ENCODE assay signal across 1 cellular context in the genomic region with DNA sequence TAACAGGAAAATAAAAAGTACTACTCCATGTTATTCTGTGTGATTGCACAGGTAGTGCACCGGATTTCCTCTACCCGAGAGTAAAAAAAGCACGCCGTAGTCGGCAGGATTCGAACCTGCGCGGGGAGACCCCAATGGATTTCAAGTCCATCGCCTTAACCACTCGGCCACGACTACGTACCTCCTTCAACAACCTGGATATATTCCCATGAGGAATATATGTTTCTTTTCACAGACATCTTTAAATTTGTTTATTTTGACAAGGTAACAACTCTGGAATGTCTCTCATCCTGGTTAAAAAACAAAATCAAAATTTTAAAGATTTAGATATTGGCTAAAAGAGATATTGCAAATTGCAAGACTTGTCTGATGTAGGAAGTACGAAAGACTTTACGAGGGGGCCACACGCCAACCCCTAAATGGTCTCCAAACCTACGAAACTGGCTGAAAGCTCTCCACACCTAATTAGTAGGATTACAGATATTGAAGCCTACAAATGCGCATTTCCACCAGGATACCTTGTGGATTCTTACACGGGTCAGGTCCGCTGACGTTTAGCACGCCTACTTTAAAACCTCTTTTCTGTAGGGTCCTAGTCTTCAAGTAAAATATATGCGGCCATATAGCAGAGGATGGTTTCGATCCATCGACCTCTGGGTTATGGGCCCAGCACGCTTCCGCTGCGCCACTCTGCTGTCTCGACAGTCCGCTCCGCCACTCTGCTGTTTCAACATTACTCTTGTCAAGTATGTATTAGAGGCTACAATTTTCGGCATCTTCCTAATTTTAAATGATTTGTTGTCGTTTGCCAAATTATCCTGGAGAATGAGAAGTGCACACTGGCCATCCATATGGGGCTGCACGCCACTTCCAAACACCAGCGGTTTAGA.
TF ChIP-seq lines count a peak whose summit lies in the region.

No MANE protein-coding gene starts in this region.

TF ChIP-seq in HEK293, 187 proteins besides CTCF, POLR2A, EP300 and RAD21 (continued from another document and continues in another):
- TF ChIP-seq, protein P1, sequence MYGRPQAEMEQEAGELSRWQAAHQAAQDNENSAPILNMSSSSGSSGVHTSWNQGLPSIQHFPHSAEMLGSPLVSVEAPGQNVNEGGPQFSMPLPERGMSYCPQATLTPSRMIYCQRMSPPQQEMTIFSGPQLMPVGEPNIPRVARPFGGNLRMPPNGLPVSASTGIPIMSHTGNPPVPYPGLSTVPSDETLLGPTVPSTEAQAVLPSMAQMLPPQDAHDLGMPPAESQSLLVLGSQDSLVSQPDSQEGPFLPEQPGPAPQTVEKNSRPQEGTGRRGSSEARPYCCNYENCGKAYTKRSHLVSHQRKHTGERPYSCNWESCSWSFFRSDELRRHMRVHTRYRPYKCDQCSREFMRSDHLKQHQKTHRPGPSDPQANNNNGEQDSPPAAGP (tag by site-specific recombination; IDR thresholded peaks at IDR 0.05) = peak; percentile 58; the same call in 1 of the 2 replicates
- TF ChIP-seq WT1 (tag by site-specific recombination; IDR thresholded peaks at IDR 0.05) (peak; percentile 57), ZNF223 (tag by site-specific recombination; IDR thresholded peaks at IDR 0.05) (no peak), ZNF473 (tag by site-specific recombination; IDR thresholded peaks at IDR 0.05) (no peak), ZNF514 (tag by site-specific recombination; IDR thresholded peaks at IDR 0.05) (no peak), ZXDB (tag by site-specific recombination; IDR thresholded peaks at IDR 0.05) (peak; percentile 55), SCRT2 (tag by site-specific recombination; IDR thresholded peaks at IDR 0.05) (0 out of 2 replicates have a peak, but pooled peaks have one; percentile 20), ZNF114 (tag by site-specific recombination; IDR thresholded peaks at IDR 0.05) (no peak), SETDB1 (IDR thresholded peaks at IDR 0.05; ENCODE audit: insufficient read length, low read length) (no peak), HOXC10 (CRISPR knock-in tag; IDR thresholded peaks at IDR 0.05) (no peak), ZNF121 (tag by site-specific recombination; IDR thresholded peaks at IDR 0.05) (no peak), ZSCAN16 (tag by site-specific recombination; IDR thresholded peaks at IDR 0.05) (peak; percentile 67; the same call in 1 of the 2 replicates), ZNF404 (tag by site-specific recombination; IDR thresholded peaks at IDR 0.05) (no peak), BCL11A (tag by site-specific recombination; IDR thresholded peaks at IDR 0.05; ENCODE audit: low read depth) (peak; percentile 94), GLI4 (tag by site-specific recombination; IDR thresholded peaks at IDR 0.05) (no peak; the same call in 1 of the 2 replicates), ZNF311 (tag by site-specific recombination; IDR thresholded peaks at IDR 0.05; ENCODE audit: borderline replicate concordance) (no peak), ZNF239 (tag by site-specific recombination; IDR thresholded peaks at IDR 0.05) (no peak), ZNF707 (tag by site-specific recombination; IDR thresholded peaks at IDR 0.05) (no peak), ZNF174 (tag by site-specific recombination; IDR thresholded peaks at IDR 0.05) (no peak), ZNF837 (tag by site-specific recombination; IDR thresholded peaks at IDR 0.05) (no peak), MEIS1 (CRISPR knock-in tag; IDR thresholded peaks at IDR 0.05; ENCODE audit: borderline replicate concordance) (no peak), ZNF521 (tag by site-specific recombination; IDR thresholded peaks at IDR 0.05) (no peak), ZNF585B (tag by site-specific recombination; IDR thresholded peaks at IDR 0.05) (no peak), ZNF140 (tag by site-specific recombination; IDR thresholded peaks at IDR 0.05) (no peak), ZBTB20 (tag by site-specific recombination; IDR thresholded peaks at IDR 0.05) (no peak), ZNF211 (tag by site-specific recombination; IDR thresholded peaks at IDR 0.05; ENCODE audit: low read depth) (no peak), ZNF341 (tag by site-specific recombination; IDR thresholded peaks at IDR 0.05; ENCODE audit: low read depth) (0 out of 2 replicates have a peak, but pooled peaks have one; percentile 29), ZNF112 (tag by site-specific recombination; IDR thresholded peaks at IDR 0.05) (no peak), ZNF221 (tag by site-specific recombination; IDR thresholded peaks at IDR 0.05; ENCODE audit: borderline replicate concordance) (0 out of 2 replicates have a peak, but pooled peaks have one; percentile 42), ZNF660 (tag by site-specific recombination; IDR thresholded peaks at IDR 0.05) (peak; percentile 76), ZFP37 (tag by site-specific recombination; IDR thresholded peaks at IDR 0.05) (peak; percentile 27; the same call in 1 of the 2 replicates), SALL2 (tag by site-specific recombination; IDR thresholded peaks at IDR 0.05; ENCODE audit: borderline replicate concordance) (no peak), GLIS1 (tag by site-specific recombination; IDR thresholded peaks at IDR 0.05) (no peak), KLF16 (tag by site-specific recombination; IDR thresholded peaks at IDR 0.05) (no peak), KLF10 (tag by site-specific recombination; IDR thresholded peaks at IDR 0.05) (peak; percentile 34; the same call in 1 of the 2 replicates), ZNF600 (tag by site-specific recombination; IDR thresholded peaks at IDR 0.05) (peak; percentile 57; the same call in 1 of the 2 replicates), ZFP3 (tag by site-specific recombination; IDR thresholded peaks at IDR 0.05; ENCODE audit: low read depth) (no peak), ZNF768 (tag by site-specific recombination; IDR thresholded peaks at IDR 0.05) (0 out of 2 replicates have a peak, but pooled peaks have one; percentile 25)
- TF ChIP-seq, protein P2, sequence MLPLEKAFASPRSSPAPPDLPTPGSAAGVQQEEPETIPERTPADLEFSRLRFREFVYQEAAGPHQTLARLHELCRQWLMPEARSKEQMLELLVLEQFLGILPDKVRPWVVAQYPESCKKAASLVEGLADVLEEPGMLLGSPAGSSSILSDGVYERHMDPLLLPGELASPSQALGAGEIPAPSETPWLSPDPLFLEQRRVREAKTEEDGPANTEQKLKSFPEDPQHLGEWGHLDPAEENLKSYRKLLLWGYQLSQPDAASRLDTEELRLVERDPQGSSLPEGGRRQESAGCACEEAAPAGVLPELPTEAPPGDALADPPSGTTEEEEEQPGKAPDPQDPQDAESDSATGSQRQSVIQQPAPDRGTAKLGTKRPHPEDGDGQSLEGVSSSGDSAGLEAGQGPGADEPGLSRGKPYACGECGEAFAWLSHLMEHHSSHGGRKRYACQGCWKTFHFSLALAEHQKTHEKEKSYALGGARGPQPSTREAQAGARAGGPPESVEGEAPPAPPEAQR (tag by site-specific recombination; IDR thresholded peaks at IDR 0.05) = 0 out of 2 replicates have a peak, but pooled peaks have one; percentile 27
- TF ChIP-seq, protein P3, sequence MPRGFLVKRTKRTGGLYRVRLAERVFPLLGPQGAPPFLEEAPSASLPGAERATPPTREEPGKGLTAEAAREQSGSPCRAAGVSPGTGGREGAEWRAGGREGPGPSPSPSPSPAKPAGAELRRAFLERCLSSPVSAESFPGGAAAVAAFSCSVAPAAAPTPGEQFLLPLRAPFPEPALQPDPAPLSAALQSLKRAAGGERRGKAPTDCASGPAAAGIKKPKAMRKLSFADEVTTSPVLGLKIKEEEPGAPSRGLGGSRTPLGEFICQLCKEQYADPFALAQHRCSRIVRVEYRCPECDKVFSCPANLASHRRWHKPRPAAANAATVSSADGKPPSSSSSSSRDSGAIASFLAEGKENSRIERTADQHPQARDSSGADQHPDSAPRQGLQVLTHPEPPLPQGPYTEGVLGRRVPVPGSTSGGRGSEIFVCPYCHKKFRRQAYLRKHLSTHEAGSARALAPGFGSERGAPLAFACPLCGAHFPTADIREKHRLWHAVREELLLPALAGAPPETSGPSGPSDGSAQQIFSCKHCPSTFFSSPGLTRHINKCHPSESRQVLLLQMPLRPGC (tag by site-specific recombination; IDR thresholded peaks at IDR 0.05) = 0 out of 2 replicates have a peak, but pooled peaks have one; percentile 44
- TF ChIP-seq, protein P4, sequence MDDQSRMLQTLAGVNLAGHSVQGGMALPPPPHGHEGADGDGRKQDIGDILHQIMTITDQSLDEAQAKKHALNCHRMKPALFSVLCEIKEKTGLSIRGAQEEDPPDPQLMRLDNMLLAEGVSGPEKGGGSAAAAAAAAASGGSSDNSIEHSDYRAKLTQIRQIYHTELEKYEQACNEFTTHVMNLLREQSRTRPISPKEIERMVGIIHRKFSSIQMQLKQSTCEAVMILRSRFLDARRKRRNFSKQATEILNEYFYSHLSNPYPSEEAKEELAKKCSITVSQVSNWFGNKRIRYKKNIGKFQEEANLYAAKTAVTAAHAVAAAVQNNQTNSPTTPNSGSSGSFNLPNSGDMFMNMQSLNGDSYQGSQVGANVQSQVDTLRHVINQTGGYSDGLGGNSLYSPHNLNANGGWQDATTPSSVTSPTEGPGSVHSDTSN (CRISPR knock-in tag; IDR thresholded peaks at IDR 0.05) = 0 out of 2 replicates have a peak, but pooled peaks have one; percentile 37
- TF ChIP-seq, protein P5, sequence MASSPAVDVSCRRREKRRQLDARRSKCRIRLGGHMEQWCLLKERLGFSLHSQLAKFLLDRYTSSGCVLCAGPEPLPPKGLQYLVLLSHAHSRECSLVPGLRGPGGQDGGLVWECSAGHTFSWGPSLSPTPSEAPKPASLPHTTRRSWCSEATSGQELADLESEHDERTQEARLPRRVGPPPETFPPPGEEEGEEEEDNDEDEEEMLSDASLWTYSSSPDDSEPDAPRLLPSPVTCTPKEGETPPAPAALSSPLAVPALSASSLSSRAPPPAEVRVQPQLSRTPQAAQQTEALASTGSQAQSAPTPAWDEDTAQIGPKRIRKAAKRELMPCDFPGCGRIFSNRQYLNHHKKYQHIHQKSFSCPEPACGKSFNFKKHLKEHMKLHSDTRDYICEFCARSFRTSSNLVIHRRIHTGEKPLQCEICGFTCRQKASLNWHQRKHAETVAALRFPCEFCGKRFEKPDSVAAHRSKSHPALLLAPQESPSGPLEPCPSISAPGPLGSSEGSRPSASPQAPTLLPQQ (tag by site-specific recombination; IDR thresholded peaks at IDR 0.05) = peak; percentile 91
- TF ChIP-seq, protein P6, sequence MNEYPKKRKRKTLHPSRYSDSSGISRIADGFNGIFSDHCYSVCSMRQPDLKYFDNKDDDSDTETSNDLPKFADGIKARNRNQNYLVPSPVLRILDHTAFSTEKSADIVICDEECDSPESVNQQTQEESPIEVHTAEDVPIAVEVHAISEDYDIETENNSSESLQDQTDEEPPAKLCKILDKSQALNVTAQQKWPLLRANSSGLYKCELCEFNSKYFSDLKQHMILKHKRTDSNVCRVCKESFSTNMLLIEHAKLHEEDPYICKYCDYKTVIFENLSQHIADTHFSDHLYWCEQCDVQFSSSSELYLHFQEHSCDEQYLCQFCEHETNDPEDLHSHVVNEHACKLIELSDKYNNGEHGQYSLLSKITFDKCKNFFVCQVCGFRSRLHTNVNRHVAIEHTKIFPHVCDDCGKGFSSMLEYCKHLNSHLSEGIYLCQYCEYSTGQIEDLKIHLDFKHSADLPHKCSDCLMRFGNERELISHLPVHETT (tag by site-specific recombination; IDR thresholded peaks at IDR 0.05) = 0 out of 2 replicates have a peak, but pooled peaks have one; percentile 36
- TF ChIP-seq, protein P7, sequence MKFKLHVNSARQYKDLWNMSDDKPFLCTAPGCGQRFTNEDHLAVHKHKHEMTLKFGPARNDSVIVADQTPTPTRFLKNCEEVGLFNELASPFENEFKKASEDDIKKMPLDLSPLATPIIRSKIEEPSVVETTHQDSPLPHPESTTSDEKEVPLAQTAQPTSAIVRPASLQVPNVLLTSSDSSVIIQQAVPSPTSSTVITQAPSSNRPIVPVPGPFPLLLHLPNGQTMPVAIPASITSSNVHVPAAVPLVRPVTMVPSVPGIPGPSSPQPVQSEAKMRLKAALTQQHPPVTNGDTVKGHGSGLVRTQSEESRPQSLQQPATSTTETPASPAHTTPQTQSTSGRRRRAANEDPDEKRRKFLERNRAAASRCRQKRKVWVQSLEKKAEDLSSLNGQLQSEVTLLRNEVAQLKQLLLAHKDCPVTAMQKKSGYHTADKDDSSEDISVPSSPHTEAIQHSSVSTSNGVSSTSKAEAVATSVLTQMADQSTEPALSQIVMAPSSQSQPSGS (tag by site-specific recombination; IDR thresholded peaks at IDR 0.05; ENCODE audit: low read depth) = no peak
- TF ChIP-seq, protein P8, sequence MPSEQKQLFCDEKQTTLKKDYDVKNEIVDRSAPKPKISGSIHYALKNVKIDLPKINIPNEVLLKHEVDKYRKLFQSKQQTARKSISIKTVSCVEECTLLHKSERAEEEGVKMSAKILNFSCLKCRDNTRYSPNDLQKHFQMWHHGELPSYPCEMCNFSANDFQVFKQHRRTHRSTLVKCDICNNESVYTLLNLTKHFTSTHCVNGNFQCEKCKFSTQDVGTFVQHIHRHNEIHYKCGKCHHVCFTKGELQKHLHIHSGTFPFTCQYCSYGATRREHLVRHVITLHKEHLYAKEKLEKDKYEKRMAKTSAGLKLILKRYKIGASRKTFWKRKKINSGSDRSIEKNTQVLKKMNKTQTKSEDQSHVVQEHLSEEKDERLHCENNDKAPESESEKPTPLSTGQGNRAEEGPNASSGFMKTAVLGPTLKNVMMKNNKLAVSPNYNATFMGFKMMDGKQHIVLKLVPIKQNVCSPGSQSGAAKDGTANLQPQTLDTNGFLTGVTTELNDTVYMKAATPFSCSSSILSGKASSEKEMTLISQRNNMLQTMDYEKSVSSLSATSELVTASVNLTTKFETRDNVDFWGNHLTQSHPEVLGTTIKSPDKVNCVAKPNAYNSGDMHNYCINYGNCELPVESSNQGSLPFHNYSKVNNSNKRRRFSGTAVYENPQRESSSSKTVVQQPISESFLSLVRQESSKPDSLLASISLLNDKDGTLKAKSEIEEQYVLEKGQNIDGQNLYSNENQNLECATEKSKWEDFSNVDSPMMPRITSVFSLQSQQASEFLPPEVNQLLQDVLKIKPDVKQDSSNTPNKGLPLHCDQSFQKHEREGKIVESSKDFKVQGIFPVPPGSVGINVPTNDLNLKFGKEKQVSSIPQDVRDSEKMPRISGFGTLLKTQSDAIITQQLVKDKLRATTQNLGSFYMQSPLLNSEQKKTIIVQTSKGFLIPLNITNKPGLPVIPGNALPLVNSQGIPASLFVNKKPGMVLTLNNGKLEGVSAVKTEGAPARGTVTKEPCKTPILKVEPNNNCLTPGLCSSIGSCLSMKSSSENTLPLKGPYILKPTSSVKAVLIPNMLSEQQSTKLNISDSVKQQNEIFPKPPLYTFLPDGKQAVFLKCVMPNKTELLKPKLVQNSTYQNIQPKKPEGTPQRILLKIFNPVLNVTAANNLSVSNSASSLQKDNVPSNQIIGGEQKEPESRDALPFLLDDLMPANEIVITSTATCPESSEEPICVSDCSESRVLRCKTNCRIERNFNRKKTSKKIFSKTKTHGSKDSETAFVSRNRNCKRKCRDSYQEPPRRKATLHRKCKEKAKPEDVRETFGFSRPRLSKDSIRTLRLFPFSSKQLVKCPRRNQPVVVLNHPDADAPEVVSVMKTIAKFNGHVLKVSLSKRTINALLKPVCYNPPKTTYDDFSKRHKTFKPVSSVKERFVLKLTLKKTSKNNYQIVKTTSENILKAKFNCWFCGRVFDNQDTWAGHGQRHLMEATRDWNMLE (tag by site-specific recombination; conservative IDR thresholded peaks at IDR 0.05; ENCODE audit: low read depth) = no peak
